1 cellular context compared by ENCODE assay signal in the genomic region with DNA sequence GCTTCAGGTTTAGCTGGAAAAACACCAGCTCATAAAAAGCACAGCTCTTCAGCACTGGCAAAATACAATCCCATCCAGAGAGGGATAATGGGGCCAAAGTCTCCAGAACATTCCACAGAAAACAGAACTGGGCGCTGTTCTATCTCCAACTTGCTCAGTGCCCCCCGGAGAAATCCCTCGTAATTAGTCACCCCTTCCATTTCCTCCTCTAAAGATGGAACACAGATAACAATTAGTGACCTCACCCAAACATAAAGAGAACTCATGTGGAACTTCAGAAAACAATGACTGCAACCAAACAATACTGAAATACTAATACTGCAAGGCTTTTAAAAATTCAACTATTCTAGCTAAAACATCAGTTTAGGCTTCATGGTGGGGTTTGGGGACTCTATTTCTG.
TF ChIP-seq lines count a peak whose summit lies in the region.

No MANE protein-coding gene starts in this region.

TF ChIP-seq in GM23338, 12 proteins besides CTCF, POLR2A, EP300 and RAD21 (continued from another document):
- TF ChIP-seq, protein P1, sequence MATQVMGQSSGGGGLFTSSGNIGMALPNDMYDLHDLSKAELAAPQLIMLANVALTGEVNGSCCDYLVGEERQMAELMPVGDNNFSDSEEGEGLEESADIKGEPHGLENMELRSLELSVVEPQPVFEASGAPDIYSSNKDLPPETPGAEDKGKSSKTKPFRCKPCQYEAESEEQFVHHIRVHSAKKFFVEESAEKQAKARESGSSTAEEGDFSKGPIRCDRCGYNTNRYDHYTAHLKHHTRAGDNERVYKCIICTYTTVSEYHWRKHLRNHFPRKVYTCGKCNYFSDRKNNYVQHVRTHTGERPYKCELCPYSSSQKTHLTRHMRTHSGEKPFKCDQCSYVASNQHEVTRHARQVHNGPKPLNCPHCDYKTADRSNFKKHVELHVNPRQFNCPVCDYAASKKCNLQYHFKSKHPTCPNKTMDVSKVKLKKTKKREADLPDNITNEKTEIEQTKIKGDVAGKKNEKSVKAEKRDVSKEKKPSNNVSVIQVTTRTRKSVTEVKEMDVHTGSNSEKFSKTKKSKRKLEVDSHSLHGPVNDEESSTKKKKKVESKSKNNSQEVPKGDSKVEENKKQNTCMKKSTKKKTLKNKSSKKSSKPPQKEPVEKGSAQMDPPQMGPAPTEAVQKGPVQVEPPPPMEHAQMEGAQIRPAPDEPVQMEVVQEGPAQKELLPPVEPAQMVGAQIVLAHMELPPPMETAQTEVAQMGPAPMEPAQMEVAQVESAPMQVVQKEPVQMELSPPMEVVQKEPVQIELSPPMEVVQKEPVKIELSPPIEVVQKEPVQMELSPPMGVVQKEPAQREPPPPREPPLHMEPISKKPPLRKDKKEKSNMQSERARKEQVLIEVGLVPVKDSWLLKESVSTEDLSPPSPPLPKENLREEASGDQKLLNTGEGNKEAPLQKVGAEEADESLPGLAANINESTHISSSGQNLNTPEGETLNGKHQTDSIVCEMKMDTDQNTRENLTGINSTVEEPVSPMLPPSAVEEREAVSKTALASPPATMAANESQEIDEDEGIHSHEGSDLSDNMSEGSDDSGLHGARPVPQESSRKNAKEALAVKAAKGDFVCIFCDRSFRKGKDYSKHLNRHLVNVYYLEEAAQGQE (IDR thresholded peaks at IDR 0.05; ENCODE audit: unreplicated experiment): no peak
- TF ChIP-seq JUNB (IDR thresholded peaks at IDR 0.05; ENCODE audit: unreplicated experiment) (no peak), ZNF331 (CRISPR knock-in tag; IDR thresholded peaks at IDR 0.05; ENCODE audit: low read depth) (no peak), NANOG (IDR thresholded peaks at IDR 0.05; ENCODE audit: borderline replicate concordance) (no peak), EZH2phosphoT487 (IDR thresholded peaks at IDR 0.05; ENCODE audit: unreplicated experiment) (no peak), ZNF114 (CRISPR knock-in tag; IDR thresholded peaks at IDR 0.05) (no peak)
- TF ChIP-seq, protein P2, sequence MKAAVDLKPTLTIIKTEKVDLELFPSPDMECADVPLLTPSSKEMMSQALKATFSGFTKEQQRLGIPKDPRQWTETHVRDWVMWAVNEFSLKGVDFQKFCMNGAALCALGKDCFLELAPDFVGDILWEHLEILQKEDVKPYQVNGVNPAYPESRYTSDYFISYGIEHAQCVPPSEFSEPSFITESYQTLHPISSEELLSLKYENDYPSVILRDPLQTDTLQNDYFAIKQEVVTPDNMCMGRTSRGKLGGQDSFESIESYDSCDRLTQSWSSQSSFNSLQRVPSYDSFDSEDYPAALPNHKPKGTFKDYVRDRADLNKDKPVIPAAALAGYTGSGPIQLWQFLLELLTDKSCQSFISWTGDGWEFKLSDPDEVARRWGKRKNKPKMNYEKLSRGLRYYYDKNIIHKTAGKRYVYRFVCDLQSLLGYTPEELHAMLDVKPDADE (IDR thresholded peaks at IDR 0.05): no peak
